In genomic region chr17:51200295-51200694, GRCh38 we compare ENCODE assay signal across 15 cellular contexts. TPM values are rescaled to one million over a fixed set of nuclear protein-coding genes. Genes with fewer than 3 reads are reported as not detected.
DNase-seq lines count a peak whose midpoint lies in the region; ATAC-seq, FAIRE-seq and TF ChIP-seq lines count a peak whose summit lies in the region.
"Had no signal": no experiment of that assay in that cellular context is flagged by ENCODE, and none has a peak within 500 bp of the region (broad histone marks: within the 10 kb centered on the region; RNA-seq: fewer than 3 reads in every experiment).

No MANE protein-coding gene starts in this region.

- DNase-seq in AG04450 (ENCODE audit: low read depth, low spot score) (no peak), T-helper 17 cell (no peak), HEK293T (ENCODE audit: extremely low spot score) (no peak), small intestine (no peak)
- DNase-seq in CD4-positive, alpha-beta T cell = peak in 4 of 10 experiments; percentile 2 to 11 (median 4)
- DNase-seq in effector memory CD4-positive, alpha-beta T cell = peak in 2 of 3 donors; percentile 5 to 6
- DNase-seq: BE2C, DMS153, H7, NCI-H1417, NCI-H1930, NCI-H510A treated with DMSO at 0.1 percent for 48 hours, SHP77 had no signal

- H3K27me3 Mint-ChIP-seq in CD4-positive, alpha-beta T cell = no peaks in the 10 kb centered on the region
- H3K27me3 Mint-ChIP-seq in T-helper 17 cell = no peaks in the 10 kb centered on the region

- H3K4me3 ChIP-seq in AG04450 (ENCODE audit: low read depth, low read length) (no peak overlapping the region), small intestine (ENCODE audit: low read depth in 1 of 2, low read length in 2 of 2) (no peak overlapping the region)
- H3K4me3 ChIP-seq in effector memory CD4-positive, alpha-beta T cell (ENCODE audit: insufficient read depth, low read depth, low read length, poor library complexity, severe bottlenecking) = no peak overlapping the region

- H3K9me3 ChIP-seq in AG04450 (ENCODE audit: control insufficient read depth, insufficient read depth, low read length) = no peaks in the 10 kb centered on the region
- H3K9me3 ChIP-seq in CD4-positive, alpha-beta T cell (ENCODE audit: control insufficient read depth, low read length) = no peaks in the 10 kb centered on the region
- H3K9me3 ChIP-seq in T-helper 17 cell (ENCODE audit: control insufficient read depth, low read length, poor library complexity, severe bottlenecking) = no peaks in the 10 kb centered on the region
- no peaks in the 10 kb centered on the region for H3K9me3 ChIP-seq in effector memory CD4-positive, alpha-beta T cell (ENCODE audit: control insufficient read depth, low read length)
- H3K9me3 ChIP-seq in small intestine (ENCODE audit: control insufficient read depth, low read depth) = no peaks in the 10 kb centered on the region
- H3K9me3 ChIP-seq: BE2C had no signal

- H3K27ac ChIP-seq in AG04450 (ENCODE audit: low read depth, low read length) = peak overlapping the region; percentile 21
- no peak overlapping the region for H3K27ac ChIP-seq in CD4-positive, alpha-beta T cell (ENCODE audit: low read depth, low read length)
- H3K27ac ChIP-seq in effector memory CD4-positive, alpha-beta T cell (ENCODE audit: insufficient read depth, low read length, poor library complexity, severe bottlenecking) = no peak overlapping the region
- H3K27ac ChIP-seq in small intestine (ENCODE audit: low read depth in 1 of 2, low read length in 1 of 2) = no peak overlapping the region

- H3K4me3 Mint-ChIP-seq in CD4-positive, alpha-beta T cell = no peak overlapping the region
- peak overlapping the region; percentile 5 for H3K4me3 Mint-ChIP-seq in T-helper 17 cell

- no peaks in the 10 kb centered on the region for H3K9me3 Mint-ChIP-seq in CD4-positive, alpha-beta T cell

- H3K27me3 ChIP-seq in AG04450 (ENCODE audit: control insufficient read depth, insufficient read depth, low read length) (no peaks in the 10 kb centered on the region), small intestine (ENCODE audit: control insufficient read depth in 2 of 2, insufficient read depth in 2 of 2, low read length in 2 of 2) (no peaks in the 10 kb centered on the region)
- no peaks in the 10 kb centered on the region for H3K27me3 ChIP-seq in CD4-positive, alpha-beta T cell (ENCODE audit: control insufficient read depth, insufficient read depth, low read length)
- H3K27me3 ChIP-seq in effector memory CD4-positive, alpha-beta T cell (replicated peaks; ENCODE audit: control insufficient read depth, insufficient read depth, low read length, poor library complexity, severe bottlenecking) = no peaks in the 10 kb centered on the region
- H3K27me3 ChIP-seq: BE2C had no signal

- CTCF ChIA-PET in AG04450 (lab: Charles Lee) (interaction anchor here (0.6 kb wide), 1 partner anchor 35 kb away, joined by 3 read pairs; no protein-coding TSS in a partner anchor), HEK293T (lab: Yijun Ruan, JAX) (no interaction called here)
- CTCF ChIA-PET in CD4-positive, alpha-beta T cell (lab: Charles Lee) = no interaction called here

- POLR2A ChIA-PET in AG04450 (lab: Yijun Ruan, JAX) = interaction anchor here (0.6 kb wide), 1 partner anchor 8 kb away, joined by 7 read pairs; no protein-coding TSS in a partner anchor
- POLR2A ChIA-PET in CD4-positive, alpha-beta T cell (lab: Charles Lee) = no interaction called here
- POLR2A ChIA-PET in HEK293T (lab: Yijun Ruan, JAX) = no interaction called here

- 81 to 98% (median 95%) methylated on average over 4 to 6 of the region's 6 CpGs for WGBS in small intestine, 3 donors

- H3K4me1 ChIP-seq in effector memory CD4-positive, alpha-beta T cell (ENCODE audit: control insufficient read depth, insufficient read depth, low read length, poor library complexity, severe bottlenecking) = peaks cover 10% of the 10 kb centered on the region
- no peaks in the 10 kb centered on the region for H3K4me1 ChIP-seq in small intestine (ENCODE audit: control insufficient read depth in 2 of 2, insufficient read depth in 1 of 2, low read depth in 1 of 2, low read length in 1 of 2)
- H3K4me1 ChIP-seq: BE2C had no signal

- TF ChIP-seq CTCF in AG04450 (IDR thresholded peaks at IDR 0.05; ENCODE audit: low read depth, low read length) = no peak
- no peak for TF ChIP-seq CTCF in CD4-positive, alpha-beta T cell (IDR thresholded peaks at IDR 0.05)

- FAIRE-seq in small intestine (lab: Jason Lieb, UNC) = no peak
- FAIRE-seq: RCC 7860 had no signal

- peaks cover 34% of the 10 kb centered on the region for H3K36me3 ChIP-seq in effector memory CD4-positive, alpha-beta T cell (ENCODE audit: control insufficient read depth, insufficient read depth, low read length)
- H3K36me3 ChIP-seq in small intestine (ENCODE audit: control insufficient read depth in 2 of 2, insufficient read depth in 2 of 2, low read length in 2 of 2) = peaks cover 5 to 12% of the 10 kb centered on the region in 2 donors

- H3K4me1 Mint-ChIP-seq in CD4-positive, alpha-beta T cell (ENCODE audit: low read depth) = peaks cover 5% of the 10 kb centered on the region
- peaks cover 11% of the 10 kb centered on the region for H3K4me1 Mint-ChIP-seq in T-helper 17 cell

- peaks cover 72% of the 10 kb centered on the region for H3K36me3 Mint-ChIP-seq in CD4-positive, alpha-beta T cell (ENCODE audit: low read depth)
- H3K36me3 Mint-ChIP-seq in T-helper 17 cell (ENCODE audit: low read depth) = peaks cover 12% of the 10 kb centered on the region

- H3K27ac Mint-ChIP-seq in CD4-positive, alpha-beta T cell = peak overlapping the region; percentile 44
- H3K27ac Mint-ChIP-seq in T-helper 17 cell = peak overlapping the region; percentile 82

- peak; percentile 73 for ATAC-seq in CD4-positive, alpha-beta T cell (ENCODE audit: poor library complexity)
- ATAC-seq in T-helper 17 cell (peak; percentile 93), GM18858 (IDR thresholded peaks at IDR 0.05; ENCODE audit: unreplicated experiment) (no peak)

- intact Hi-C loops in CD4-positive, alpha-beta T cell (cut with DNase I, micrococcal nuclease) = no loop called here

TF ChIP-seq in HEK293T, 16 proteins besides CTCF, POLR2A, EP300 and RAD21:
- no peak for TF ChIP-seq SP1 (IDR thresholded peaks at IDR 0.05)
- TF ChIP-seq FOXK2 (IDR thresholded peaks at IDR 0.05) = no peak
- no peak for TF ChIP-seq LEF1 (IDR thresholded peaks at IDR 0.05; ENCODE audit: borderline replicate concordance)
- TF ChIP-seq TARDBP (IDR thresholded peaks at IDR 0.05) = no peak
- no peak for TF ChIP-seq ELF4 (IDR thresholded peaks at IDR 0.05)
- no peak for TF ChIP-seq CTBP1 (IDR thresholded peaks at IDR 0.05; ENCODE audit: borderline replicate concordance)
- TF ChIP-seq ARNT (IDR thresholded peaks at IDR 0.05) = no peak
- TF ChIP-seq NFRKB (IDR thresholded peaks at IDR 0.05) = no peak
- no peak for TF ChIP-seq FOXM1 (IDR thresholded peaks at IDR 0.05; ENCODE audit: borderline replicate concordance)
- TF ChIP-seq BHLHE40 (IDR thresholded peaks at IDR 0.05; ENCODE audit: borderline replicate concordance) = no peak
- TF ChIP-seq HDGF (IDR thresholded peaks at IDR 0.05; ENCODE audit: borderline replicate concordance) = no peak
- TF ChIP-seq L3MBTL2 (conservative IDR thresholded peaks at IDR 0.05) = no peak
TF ChIP-seq in HEK293T: peak in this region for 0.

RNA-seq across cellular contexts. Expression of gene NME2, which starts 34.1 kb away (rescaled TPM):
- polyA plus RNA-seq in AG04450 (2011; rRNA removed) (823 and 851 TPM in 2 replicates), small intestine (100 to 1,000 TPM; 403 to 992 (median 532) TPM)
- 155 and 157 TPM in 2 replicates for polyA minus RNA-seq in AG04450 (2011; rRNA and poly(A)+ RNA removed)
- 100 to 1,000 TPM; 135 to 138 TPM for total RNA-seq in CD4-positive, alpha-beta T cell
- total RNA-seq in T-helper 17 cell = 100 to 1,000 TPM; 219 to 256 TPM

RNA-seq across cellular contexts. Expression of gene NME1, which starts 46.9 kb away (rescaled TPM):
- 271 and 350 TPM in 2 replicates for polyA plus RNA-seq in AG04450 (2011; rRNA removed)
- 61.7 and 69.7 TPM in 2 replicates for polyA minus RNA-seq in AG04450 (2011; rRNA and poly(A)+ RNA removed)
- total RNA-seq in CD4-positive, alpha-beta T cell = 10 to 100 TPM; 11.0 to 15.6 TPM
- total RNA-seq in T-helper 17 cell = 10 to 100 TPM; 17.2 to 19.9 TPM
- 100 to 1,000 TPM in 1 of 3 donors, 10 to 100 TPM in 2; 18.6 to 175 (median 41.9) TPM for polyA plus RNA-seq in small intestine

RNA-seq across cellular contexts. Expression of gene MBTD1, which starts 59.6 kb away (rescaled TPM):
- polyA plus RNA-seq in AG04450 (2011; rRNA removed) (6.4 and 10.2 TPM in 2 replicates), small intestine (1 to 10 TPM; 5.7 to 7.4 (median 7.1) TPM)
- polyA minus RNA-seq in AG04450 (2011; rRNA and poly(A)+ RNA removed) = 6.4 and 12.2 TPM in 2 replicates
- total RNA-seq in CD4-positive, alpha-beta T cell = 10 to 100 TPM; 23.0 TPM
- 10 to 100 TPM; 27.5 to 33.7 TPM for total RNA-seq in T-helper 17 cell

Comparison
In these comparisons a context has a peak if more than half of its experiments do, and no peak if none do; other contexts are left out.
1. DNase-seq: peak in effector memory CD4-positive, alpha-beta T cell (2 of 3); none in AG04450 (single experiment), T-helper 17 cell (0 of 3), HEK293T (single experiment) and small intestine (single experiment).